ENCODE assay signal across 20 cellular contexts in the genomic region with DNA sequence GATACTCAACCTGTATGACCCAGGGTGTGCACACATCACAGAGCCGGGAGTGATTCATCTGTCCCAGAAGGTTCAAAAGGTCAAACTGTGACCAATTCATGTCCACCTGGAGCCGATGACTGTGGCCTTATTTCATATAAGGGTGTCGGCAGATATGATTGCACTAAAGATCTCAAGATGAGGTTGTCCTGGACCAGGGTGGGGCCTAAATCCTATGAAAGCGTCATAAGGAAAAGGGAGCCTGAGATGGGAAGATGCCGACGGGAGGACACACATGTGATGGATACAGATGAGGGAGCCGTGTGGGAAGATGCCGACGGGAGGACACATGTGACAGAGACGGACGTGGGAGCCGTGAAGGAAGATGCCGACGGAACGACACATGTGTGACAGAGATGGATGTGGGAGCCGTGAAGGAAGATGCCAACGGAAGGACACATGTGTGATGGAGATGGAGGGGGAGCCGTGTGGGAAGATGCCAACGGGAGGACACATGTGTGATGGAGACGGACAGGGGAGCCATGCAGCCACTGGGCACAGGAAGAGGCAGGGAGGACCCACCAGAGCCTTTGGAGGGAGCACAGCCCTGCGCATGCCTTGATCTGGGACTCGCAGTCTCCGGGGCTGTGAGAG.
"Had no signal": no experiment of that assay in that cellular context is flagged by ENCODE, and none has a peak within 500 bp of the region (broad histone marks: within the 10 kb centered on the region; RNA-seq: fewer than 3 reads in every experiment).

No MANE protein-coding gene starts in this region.

- H3K36me3 ChIP-seq: brain microvascular endothelial cell, upper lobe of right lung had no signal

- H3K4me1 ChIP-seq: upper lobe of right lung had no signal

- H3K27me3 ChIP-seq: brain microvascular endothelial cell, dorsolateral prefrontal cortex, upper lobe of right lung had no signal

- DNase-seq: activated CD4-positive, alpha-beta T cell treated with anti-CD3 and anti-CD28 coated beads, Interleukin-2, amount 50 U/mL, for 1 hour; activated CD4-positive, CD25-positive, alpha-beta regulatory T cell treated with anti-CD3 and anti-CD28 coated beads, Interleukin-2, amount 50 U/mL, for 72 hours; activated CD8-positive, alpha-beta memory T cell treated with anti-CD3 and anti-CD28 coated beads for 24 hours; activated CD8-positive, alpha-beta memory T cell treated with anti-CD3 and anti-CD28 coated beads, Interleukin-2, amount 50 U/mL, for 48 hours; activated effector memory CD4-positive, alpha-beta T cell treated with Interleukin-2 at 50 U/mL for 16 hours; activated naive CD4-positive, alpha-beta T cell treated with anti-CD3 and anti-CD28 coated beads, Interleukin-2, amount 50 U/mL, for 16 hours; activated T-cell treated with anti-CD3 and anti-CD28 coated beads, Interleukin-2, amount 50 U/mL, for 48 hours; aorta; central memory CD4-positive, alpha-beta T cell; dorsolateral prefrontal cortex; endodermal cell; midbrain; nephron progenitor cell; psoas muscle; stimulated activated CD4-positive, alpha-beta T cell treated with anti-CD3 and anti-CD28 coated beads, Interleukin-4, amount 100 ng/mL, for 4 hours; upper lobe of right lung had no signal

- H3K4me3 ChIP-seq: dorsolateral prefrontal cortex, psoas muscle, upper lobe of right lung had no signal

- H3K27ac ChIP-seq: dorsolateral prefrontal cortex, psoas muscle, upper lobe of right lung, VCaP had no signal

- ATAC-seq: psoas muscle; right cardiac atrium; stimulated activated memory B cell treated with anti-CD40 and anti-IgM and Interleukin-4, amounts not matched to agents 10 μg/mL and 1 μg/mL and 100 μg/mL, for 72 hours; upper lobe of right lung had no signal

- H3K9me3 ChIP-seq: psoas muscle, upper lobe of right lung had no signal
